Comparison of ENCODE assay signal across 15 cellular contexts in the genomic region with DNA sequence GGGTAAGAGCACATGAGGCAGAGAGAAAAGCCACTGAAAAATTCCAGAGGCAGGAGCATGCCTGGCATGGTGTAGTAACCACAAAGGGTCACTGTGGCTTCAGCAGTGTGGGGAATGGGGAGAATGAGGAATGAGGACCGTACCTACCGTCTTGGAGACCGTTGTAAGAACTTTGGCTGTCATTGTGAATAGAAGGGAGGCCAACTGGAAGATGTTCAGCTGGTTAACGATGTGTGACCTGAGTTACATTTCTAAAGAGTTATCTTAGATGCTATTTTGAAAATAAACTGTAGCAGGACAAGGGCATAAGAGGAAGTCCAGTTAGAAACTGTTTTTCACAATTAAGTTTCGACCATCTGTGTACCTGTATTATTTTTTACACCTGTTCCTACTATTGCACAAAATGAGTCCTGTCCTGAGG.
DNase-seq lines count a peak whose midpoint lies in the region; ATAC-seq, FAIRE-seq and TF ChIP-seq lines count a peak whose summit lies in the region.
"Had no signal": no experiment of that assay in that cellular context is flagged by ENCODE, and none has a peak within 500 bp of the region (broad histone marks: within the 10 kb centered on the region; RNA-seq: fewer than 3 reads in every experiment).

No MANE protein-coding gene starts in this region.

- no peaks in the 10 kb centered on the region for H3K79me2 ChIP-seq in OCI-LY1 (ENCODE audit: insufficient read depth, low read length)

- H3K9me2 ChIP-seq in OCI-LY1 (ENCODE audit: low read depth, low read length) = no peaks in the 10 kb centered on the region

- H2AFZ ChIP-seq in OCI-LY1 (ENCODE audit: low read length) = no peak overlapping the region

- peak overlapping the region; percentile 51 for H3K4me2 ChIP-seq in OCI-LY1 (ENCODE audit: low read length)
- H3K4me2 ChIP-seq: BLaER1 had no signal

- POLR2A ChIA-PET in A673 (lab: Charles Lee; ENCODE audit: low non-redundant PET) = no interaction called here

- H3K4me3 ChIP-seq in AG09309 (ENCODE audit: control insufficient read depth, low read depth, low read length) = no peak overlapping the region
- no peak overlapping the region for H3K4me3 ChIP-seq in OCI-LY1 (ENCODE audit: low read depth, low read length, poor library complexity, severe bottlenecking)
- no peak overlapping the region for H3K4me3 ChIP-seq in A673 (ENCODE audit: low read depth, low read length, poor library complexity, severe bottlenecking)
- H3K4me3 ChIP-seq: BLaER1, pancreas had no signal

- intact Hi-C loops in A673 (cut with micrococcal nuclease; ENCODE audit: unreplicated experiment) = no loop called here

- no peak for TF ChIP-seq CTCF in AG09309 (IDR thresholded peaks at IDR 0.05; ENCODE audit: control insufficient read depth, insufficient read depth, low read depth, low read length, missing control alignments)
- TF ChIP-seq CTCF in OCI-LY1 (IDR thresholded peaks at IDR 0.05; ENCODE audit: low read length) = no peak
- TF ChIP-seq CTCF in A673 (conservative IDR thresholded peaks at IDR 0.05; ENCODE audit: low read depth, low read length) = no peak

- H3K36me3 ChIP-seq in OCI-LY1 (ENCODE audit: insufficient read depth, low read length) (no peaks in the 10 kb centered on the region), A673 (ENCODE audit: insufficient read depth, low read length, poor library complexity, severe bottlenecking) (no peaks in the 10 kb centered on the region)
- H3K36me3 ChIP-seq: BLaER1, pancreas had no signal

- H4K20me1 ChIP-seq in OCI-LY1 (ENCODE audit: insufficient read depth, low read length) = no peaks in the 10 kb centered on the region
- H4K20me1 ChIP-seq: BLaER1 had no signal

- no peaks in the 10 kb centered on the region for H3F3A ChIP-seq in OCI-LY1 (ENCODE audit: insufficient read depth, low read length)

- peak overlapping the region; percentile 23 for H3K9ac ChIP-seq in OCI-LY1 (ENCODE audit: low read length)
- H3K9ac ChIP-seq: BLaER1 had no signal

- DNase-seq in AG09309 (ENCODE audit: low read depth) (peak; percentile 21), glomerular visceral epithelial cell (ENCODE audit: extremely low spot score) (peak; percentile 53), A673 (ENCODE audit: low spot score) (no peak), GF-D8 (lab: John Stamatoyannopoulos, UW) (no peak), H54 (ENCODE audit: insufficient read length, low spot score) (no peak), DMS114 treated with DMSO at 0.1 percent for 48 hours (lab: John Stamatoyannopoulos, UW; ENCODE audit: unreplicated experiment) (no peak)
- DNase-seq: activated CD4-positive, CD25-positive, alpha-beta regulatory T cell treated with anti-CD3 and anti-CD28 coated beads, Interleukin-2, amount 50 U/mL, for 72 hours; activated T-cell treated with anti-CD3 and anti-CD28 coated beads, Interleukin-2, amount 50 U/mL, for 48 hours; NCI-H1694 treated with DMSO at 0.1 percent for 48 hours; NCI-H774; pancreas had no signal

- H3K27ac ChIP-seq in OCI-LY1 (ENCODE audit: low read depth, low read length, poor library complexity, severe bottlenecking) = peak overlapping the region; percentile 84
- no peak overlapping the region for H3K27ac ChIP-seq in A673 (ENCODE audit: low read depth, low read length, poor library complexity, severe bottlenecking)
- H3K27ac ChIP-seq: BLaER1, pancreas had no signal

- CTCF ChIA-PET in A673 (lab: Charles Lee) = no interaction called here

- H3K9me3 ChIP-seq in OCI-LY1 (ENCODE audit: low read length) (no peaks in the 10 kb centered on the region), A673 (ENCODE audit: low read depth, low read length, poor library complexity, severe bottlenecking) (no peaks in the 10 kb centered on the region)
- H3K9me3 ChIP-seq: BLaER1, pancreas had no signal

- peaks cover 30% of the 10 kb centered on the region for H3K4me1 ChIP-seq in OCI-LY1 (ENCODE audit: insufficient read depth, low read length, severe bottlenecking)
- H3K4me1 ChIP-seq in A673 (ENCODE audit: insufficient read depth, low read length, poor library complexity, severe bottlenecking) = no peaks in the 10 kb centered on the region
- H3K4me1 ChIP-seq: BLaER1, pancreas had no signal

- H3K27me3 ChIP-seq in OCI-LY1 (ENCODE audit: insufficient read depth, low read length) (no peaks in the 10 kb centered on the region), A673 (replicated peaks; ENCODE audit: insufficient read depth, low read depth, low read length, poor library complexity) (no peaks in the 10 kb centered on the region)
- H3K27me3 ChIP-seq: BLaER1, pancreas had no signal

- ATAC-seq in GM19468 (IDR thresholded peaks at IDR 0.05; ENCODE audit: extremely low read depth, unreplicated experiment) = peak; percentile 50
- ATAC-seq: pancreas had no signal

- TF ChIP-seq POLR2A in H54 (IDR thresholded peaks at IDR 0.05; ENCODE audit: low read depth, low read length) = no peak

- FAIRE-seq in H54 (lab: Jason Lieb, UNC) = no peak
- FAIRE-seq: G401.6, pancreas had no signal

- no TSS peak for BruUV-seq in A673 (replicated peaks; lab: Mats Ljungman, UMichigan)

Comparison
In these comparisons a context has a peak if more than half of its experiments do, and no peak if none do; other contexts are left out.
1. DNase-seq: peak in AG09309 (single experiment) and glomerular visceral epithelial cell (single experiment); none in A673 (single experiment), GF-D8 (single experiment), H54 (single experiment) and DMS114 treated with DMSO at 0.1 percent for 48 hours (single experiment).